Comparison of ENCODE assay signal across 19 cellular contexts in genomic region chr1:183898001-183898396, GRCh38.
DNase-seq lines count a peak whose midpoint lies in the region; ATAC-seq and TF ChIP-seq lines count a peak whose summit lies in the region.
"Had no signal": no experiment of that assay in that cellular context is flagged by ENCODE, and none has a peak within 500 bp of the region (broad histone marks: within the 10 kb centered on the region; RNA-seq: fewer than 3 reads in every experiment).

No MANE protein-coding gene starts in this region.

- TF ChIP-seq CTCF in omental fat pad (IDR thresholded peaks at IDR 0.05): no peak

- H3K79me1 ChIP-seq in mesenchymal stem cell (replicated peaks; ENCODE audit: low read length, poor library complexity, severe bottlenecking): no peaks in the 10 kb centered on the region

- DNase-seq in mesenchymal stem cell: no peak
- DNase-seq in NK-92 (lab: John Stamatoyannopoulos, UW; ENCODE audit: unreplicated experiment): no peak
- DNase-seq in omental fat pad (ENCODE audit: low spot score): no peak
- DNase-seq in NCI-H2029 treated with DMSO at 0.1 percent for 48 hours (lab: John Stamatoyannopoulos, UW): no peak
- no peak for DNase-seq in NCI-H748 (lab: John Stamatoyannopoulos, UW; ENCODE audit: unreplicated experiment)
- DNase-seq: activated CD8-positive, alpha-beta memory T cell treated with anti-CD3 and anti-CD28 coated beads, Interleukin-2, amount 50 U/mL, for 48 hours; amygdala; BE2C; endodermal cell; mammary epithelial cell; NCI-H1694; Peyer's patch; psoas muscle; stimulated activated CD4-positive, alpha-beta T cell treated with anti-CD3 and anti-CD28 coated beads, Interleukin-2, amount 100 ng/mL, for 48 hours; T-helper 9 cell had no signal

- no peak overlapping the region for H3K9ac ChIP-seq in mesenchymal stem cell (ENCODE audit: low read length)

- no peak overlapping the region for H3K4me2 ChIP-seq in mesenchymal stem cell (ENCODE audit: low read length, poor library complexity, severe bottlenecking)

- H3K4me1 ChIP-seq in mesenchymal stem cell (ENCODE audit: control insufficient read depth, insufficient read depth, low read depth, low read length): no peaks in the 10 kb centered on the region
- H3K4me1 ChIP-seq: Peyer's patch had no signal

- H3K36me3 ChIP-seq in mesenchymal stem cell (ENCODE audit: control insufficient read depth in 1 of 2, insufficient read depth in 2 of 2, low read depth in 1 of 2, low read length in 2 of 2): peaks cover 8 to 93% of the 10 kb centered on the region in 2 experiments
- H3K36me3 ChIP-seq: BE2C had no signal

- H3K18ac ChIP-seq in mesenchymal stem cell (ENCODE audit: low read depth in 1 of 2, low read length in 2 of 2): no peak overlapping the region

- H4K91ac ChIP-seq in mesenchymal stem cell (ENCODE audit: low read length): peak overlapping the region; percentile 45

- no peak overlapping the region for H3K27ac ChIP-seq in mesenchymal stem cell (ENCODE audit: low read length, poor library complexity, severe bottlenecking)
- H3K27ac ChIP-seq: psoas muscle had no signal

- no peak overlapping the region for H2AFZ ChIP-seq in mesenchymal stem cell (ENCODE audit: low read depth, low read length)

- no peak overlapping the region for H3K4me3 ChIP-seq in mesenchymal stem cell (ENCODE audit: insufficient read depth in 1 of 2, low read depth in 1 of 2, low read length in 2 of 2)
- H3K4me3 ChIP-seq: Peyer's patch, psoas muscle had no signal

- no peak overlapping the region for H3K23ac ChIP-seq in mesenchymal stem cell (ENCODE audit: low read length in 2 of 2)

- H2BK5ac ChIP-seq in mesenchymal stem cell (ENCODE audit: low read depth, low read length, poor library complexity, severe bottlenecking): no peak overlapping the region

- H4K8ac ChIP-seq in mesenchymal stem cell (ENCODE audit: low read length): no peak overlapping the region

- no peaks in the 10 kb centered on the region for H3K9me3 ChIP-seq in mesenchymal stem cell (ENCODE audit: control insufficient read depth, low read length)
- H3K9me3 ChIP-seq: BE2C, Peyer's patch, psoas muscle had no signal

- no peak overlapping the region for H2BK12ac ChIP-seq in mesenchymal stem cell (ENCODE audit: low read length in 2 of 2)

- no peak overlapping the region for H2AK5ac ChIP-seq in mesenchymal stem cell (ENCODE audit: low read length, severe bottlenecking)

- peak; percentile 21 for ATAC-seq in GM18502 (IDR thresholded peaks at IDR 0.05; ENCODE audit: poor library complexity, unreplicated experiment)
- peak; percentile 4 for ATAC-seq in GM21619 (IDR thresholded peaks at IDR 0.05; ENCODE audit: unreplicated experiment)
- ATAC-seq in HG03196 (IDR thresholded peaks at IDR 0.05; ENCODE audit: unreplicated experiment): peak; percentile 16
- no peak for ATAC-seq in omental fat pad (ENCODE audit: low FRiP score)
- ATAC-seq: HepG2, psoas muscle had no signal

- no peaks in the 10 kb centered on the region for H3K27me3 ChIP-seq in mesenchymal stem cell (ENCODE audit: control insufficient read depth in 1 of 2, insufficient read depth in 1 of 2, low read length in 2 of 2)
- H3K27me3 ChIP-seq: BE2C, Peyer's patch had no signal

- H3K4ac ChIP-seq in mesenchymal stem cell (ENCODE audit: low read depth in 1 of 2, low read length in 2 of 2): no peak overlapping the region

- H2BK120ac ChIP-seq in mesenchymal stem cell (ENCODE audit: low read depth, low read length): no peak overlapping the region

- no peak overlapping the region for H2BK15ac ChIP-seq in mesenchymal stem cell (ENCODE audit: low read depth, poor library complexity, severe bottlenecking)

- 90% methylated on average over 2 of the region's 2 CpGs for WGBS in mesenchymal stem cell

- H3K14ac ChIP-seq in mesenchymal stem cell (ENCODE audit: low read length in 2 of 2): no peak overlapping the region
